Comparison of ENCODE assay signal across 17 cellular contexts in genomic region chr10:129643266-129643665, GRCh38.
DNase-seq lines count a peak whose midpoint lies in the region; ATAC-seq and TF ChIP-seq lines count a peak whose summit lies in the region.
"Had no signal": no experiment of that assay in that cellular context is flagged by ENCODE, and none has a peak within 500 bp of the region (broad histone marks: within the 10 kb centered on the region; RNA-seq: fewer than 3 reads in every experiment).

No MANE protein-coding gene starts in this region.

- TF ChIP-seq POLR2A in NB4 (IDR thresholded peaks at IDR 0.05; ENCODE audit: extremely low read depth, insufficient read length): no peak

- no peaks in the 10 kb centered on the region for H3F3A ChIP-seq in GM23338 (replicated peaks; ENCODE audit: low read depth)

- no peak for TF ChIP-seq CTCF in A673 (conservative IDR thresholded peaks at IDR 0.05; ENCODE audit: low read depth, low read length)
- TF ChIP-seq CTCF in GM23338 (conservative IDR thresholded peaks at IDR 0.05; ENCODE audit: low read depth in 2 of 2): no peak
- no peak for TF ChIP-seq CTCF in NB4 (IDR thresholded peaks at IDR 0.05; ENCODE audit: low read depth, low read length)

- POLR2A ChIA-PET in A673 (lab: Charles Lee; ENCODE audit: low non-redundant PET): no interaction called here

- no peaks in the 10 kb centered on the region for H4K20me1 ChIP-seq in GM23338 (replicated peaks; ENCODE audit: insufficient read depth)

- H3K4me2 ChIP-seq in GM23338: no peak overlapping the region
- H3K4me2 ChIP-seq: A549 had no signal

- H3K27me3 ChIP-seq in A673 (replicated peaks; ENCODE audit: insufficient read depth, low read depth, low read length, poor library complexity): no peaks in the 10 kb centered on the region
- H3K27me3 ChIP-seq in GM23338 (ENCODE audit: insufficient read depth): no peaks in the 10 kb centered on the region

- H3K4me3 ChIP-seq in A673 (ENCODE audit: low read depth, low read length, poor library complexity, severe bottlenecking) (no peak overlapping the region), GM23338 (no peak overlapping the region), NB4 (ENCODE audit: low read depth, low read length) (no peak overlapping the region)
- H3K4me3 ChIP-seq: A549 had no signal

- H3K4me3 Mint-ChIP-seq in GM23338: no peak overlapping the region
- no peak overlapping the region for H3K4me3 Mint-ChIP-seq in stimulated activated memory B cell treated with anti-CD40 and anti-IgM and Interleukin-4, amounts not matched to agents 10 μg/mL and 1 μg/mL and 100 μg/mL, for 72 hours
- H3K4me3 Mint-ChIP-seq: CD4-positive, CD25-positive, alpha-beta regulatory T cell; CD8-positive, alpha-beta memory T cell had no signal

- no peaks in the 10 kb centered on the region for H3K36me3 ChIP-seq in A673 (ENCODE audit: insufficient read depth, low read length, poor library complexity, severe bottlenecking)
- no peaks in the 10 kb centered on the region for H3K36me3 ChIP-seq in GM23338 (ENCODE audit: insufficient read depth)

- H2AFZ ChIP-seq in GM23338: no peak overlapping the region

- CTCF ChIA-PET in A673 (lab: Charles Lee): no interaction called here

- H3K9me2 ChIP-seq in GM23338 (ENCODE audit: insufficient read depth): no peaks in the 10 kb centered on the region

- intact Hi-C loops in A673 (cut with micrococcal nuclease; ENCODE audit: unreplicated experiment): no loop called here

- H3K9me3 Mint-ChIP-seq in GM23338: no peaks in the 10 kb centered on the region
- no peaks in the 10 kb centered on the region for H3K9me3 Mint-ChIP-seq in stimulated activated memory B cell treated with anti-CD40 and anti-IgM and Interleukin-4, amounts not matched to agents 10 μg/mL and 1 μg/mL and 100 μg/mL, for 72 hours
- H3K9me3 Mint-ChIP-seq: CD4-positive, CD25-positive, alpha-beta regulatory T cell; IgD-negative memory B cell had no signal

- no peaks in the 10 kb centered on the region for H3K4me1 ChIP-seq in A673 (ENCODE audit: insufficient read depth, low read length, poor library complexity, severe bottlenecking)
- no peaks in the 10 kb centered on the region for H3K4me1 ChIP-seq in GM23338 (ENCODE audit: insufficient read depth)

- peak overlapping the region; percentile 78 for H3K27ac Mint-ChIP-seq in GM23338
- H3K27ac Mint-ChIP-seq in stimulated activated memory B cell treated with anti-CD40 and anti-IgM and Interleukin-4, amounts not matched to agents 10 μg/mL and 1 μg/mL and 100 μg/mL, for 72 hours: peak overlapping the region; percentile 22

- ATAC-seq in GM23338: no peak
- no peak for ATAC-seq in stimulated activated memory B cell treated with anti-CD40 and anti-IgM and Interleukin-4, amounts not matched to agents 10 μg/mL and 1 μg/mL and 100 μg/mL, for 72 hours

- H3K27ac ChIP-seq in A673 (ENCODE audit: low read depth, low read length, poor library complexity, severe bottlenecking) (no peak overlapping the region), GM23338 (ENCODE audit: low read depth) (no peak overlapping the region)
- H3K27ac ChIP-seq: 22Rv1, A549, HL-60 had no signal

- peaks cover 20% of the 10 kb centered on the region for H3K4me1 Mint-ChIP-seq in GM23338
- peaks cover 7% of the 10 kb centered on the region for H3K4me1 Mint-ChIP-seq in stimulated activated memory B cell treated with anti-CD40 and anti-IgM and Interleukin-4, amounts not matched to agents 10 μg/mL and 1 μg/mL and 100 μg/mL, for 72 hours
- H3K4me1 Mint-ChIP-seq: CD8-positive, alpha-beta memory T cell had no signal

- no peaks in the 10 kb centered on the region for H3K36me3 Mint-ChIP-seq in GM23338 (ENCODE audit: low read depth)
- H3K36me3 Mint-ChIP-seq in stimulated activated memory B cell treated with anti-CD40 and anti-IgM and Interleukin-4, amounts not matched to agents 10 μg/mL and 1 μg/mL and 100 μg/mL, for 72 hours: peaks cover 30% of the 10 kb centered on the region

- H3K79me2 ChIP-seq in GM23338 (replicated peaks; ENCODE audit: insufficient read depth): no peaks in the 10 kb centered on the region

- no TSS peak for BruUV-seq in A673 (replicated peaks; lab: Mats Ljungman, UMichigan)

- H3K27me3 Mint-ChIP-seq in GM23338 (ENCODE audit: insufficient read depth, low read depth, poor library complexity): peaks cover 3% of the 10 kb centered on the region
- no peaks in the 10 kb centered on the region for H3K27me3 Mint-ChIP-seq in stimulated activated memory B cell treated with anti-CD40 and anti-IgM and Interleukin-4, amounts not matched to agents 10 μg/mL and 1 μg/mL and 100 μg/mL, for 72 hours
- H3K27me3 Mint-ChIP-seq: CD4-positive, CD25-positive, alpha-beta regulatory T cell; CD8-positive, alpha-beta memory T cell; IgD-negative memory B cell had no signal

- DNase-seq in A673 (ENCODE audit: low spot score): peak; percentile 11
- no peak for DNase-seq in GM23338 (ENCODE audit: low spot score)
- DNase-seq in NB4 (ENCODE audit: low read depth): peak; percentile 77
- DNase-seq in NOMO-1 treated with dmso at 0.1 percent for 144 hours (lab: John Stamatoyannopoulos, UW; ENCODE audit: unreplicated experiment): no peak
- no peak for DNase-seq in HT-29 (ENCODE audit: low spot score)
- no peak for DNase-seq in SKM-1 treated with dmso at 0.1 percent for 144 hours (lab: John Stamatoyannopoulos, UW; ENCODE audit: unreplicated experiment)
- DNase-seq: C1 segment of cervical spinal cord; CD4-positive, CD25-positive, alpha-beta regulatory T cell; CD8-positive, alpha-beta memory T cell; COR-L47; HCEC 1CT; KBM-7 had no signal

- no peaks in the 10 kb centered on the region for H3K9me3 ChIP-seq in A673 (ENCODE audit: low read depth, low read length, poor library complexity, severe bottlenecking)
- H3K9me3 ChIP-seq: A549 had no signal

TF ChIP-seq in GM23338, 12 proteins besides CTCF, POLR2A, EP300 and RAD21 (continues in another document):
- TF ChIP-seq ETS1 (IDR thresholded peaks at IDR 0.05) (no peak), ZNF462 (CRISPR knock-in tag; IDR thresholded peaks at IDR 0.05) (no peak), NANOG (IDR thresholded peaks at IDR 0.05; ENCODE audit: borderline replicate concordance) (no peak)

Comparison
In these comparisons a context has a peak if more than half of its experiments do, and no peak if none do; other contexts are left out.
1. DNase-seq: peak in A673 (single experiment) and NB4 (single experiment); none in GM23338 (single experiment), NOMO-1 treated with dmso at 0.1 percent for 144 hours (single experiment), HT-29 (single experiment) and SKM-1 treated with dmso at 0.1 percent for 144 hours (single experiment).